Comparison of ENCODE assay signal across 1 cellular context in the genomic region with DNA sequence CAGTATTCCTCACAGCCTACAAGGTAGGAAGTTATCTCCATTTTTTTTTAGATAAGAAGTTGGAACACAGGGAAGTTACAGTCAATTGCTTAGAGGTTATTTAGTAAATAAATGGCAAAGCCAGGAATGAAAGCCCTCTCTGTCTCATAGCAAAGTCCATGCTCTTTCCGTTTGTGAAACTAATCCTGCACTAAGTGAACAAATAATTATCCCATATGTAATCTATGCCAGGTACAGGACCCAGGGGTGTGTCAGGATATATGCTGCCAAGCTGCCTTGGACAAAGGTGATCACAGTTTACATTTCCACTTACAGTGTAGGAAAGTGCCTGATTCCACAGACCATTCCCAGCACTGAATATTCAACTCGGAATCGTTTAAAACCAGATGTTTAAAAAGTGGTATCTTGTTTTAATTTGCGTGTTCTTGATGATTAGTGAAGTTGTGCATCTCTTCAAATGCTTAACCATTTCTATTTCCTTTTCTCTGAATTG.
TF ChIP-seq lines count a peak whose summit lies in the region.

No MANE protein-coding gene starts in this region.

TF ChIP-seq in HepG2, 621 proteins besides CTCF, POLR2A, EP300 and RAD21 (continued from another document and continues in another):
- TF ChIP-seq, protein P1, sequence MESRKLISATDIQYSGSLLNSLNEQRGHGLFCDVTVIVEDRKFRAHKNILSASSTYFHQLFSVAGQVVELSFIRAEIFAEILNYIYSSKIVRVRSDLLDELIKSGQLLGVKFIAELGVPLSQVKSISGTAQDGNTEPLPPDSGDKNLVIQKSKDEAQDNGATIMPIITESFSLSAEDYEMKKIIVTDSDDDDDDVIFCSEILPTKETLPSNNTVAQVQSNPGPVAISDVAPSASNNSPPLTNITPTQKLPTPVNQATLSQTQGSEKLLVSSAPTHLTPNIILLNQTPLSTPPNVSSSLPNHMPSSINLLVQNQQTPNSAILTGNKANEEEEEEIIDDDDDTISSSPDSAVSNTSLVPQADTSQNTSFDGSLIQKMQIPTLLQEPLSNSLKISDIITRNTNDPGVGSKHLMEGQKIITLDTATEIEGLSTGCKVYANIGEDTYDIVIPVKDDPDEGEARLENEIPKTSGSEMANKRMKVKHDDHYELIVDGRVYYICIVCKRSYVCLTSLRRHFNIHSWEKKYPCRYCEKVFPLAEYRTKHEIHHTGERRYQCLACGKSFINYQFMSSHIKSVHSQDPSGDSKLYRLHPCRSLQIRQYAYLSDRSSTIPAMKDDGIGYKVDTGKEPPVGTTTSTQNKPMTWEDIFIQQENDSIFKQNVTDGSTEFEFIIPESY (CRISPR knock-in tag; IDR thresholded peaks at IDR 0.05): no peak
- TF ChIP-seq, protein P2, sequence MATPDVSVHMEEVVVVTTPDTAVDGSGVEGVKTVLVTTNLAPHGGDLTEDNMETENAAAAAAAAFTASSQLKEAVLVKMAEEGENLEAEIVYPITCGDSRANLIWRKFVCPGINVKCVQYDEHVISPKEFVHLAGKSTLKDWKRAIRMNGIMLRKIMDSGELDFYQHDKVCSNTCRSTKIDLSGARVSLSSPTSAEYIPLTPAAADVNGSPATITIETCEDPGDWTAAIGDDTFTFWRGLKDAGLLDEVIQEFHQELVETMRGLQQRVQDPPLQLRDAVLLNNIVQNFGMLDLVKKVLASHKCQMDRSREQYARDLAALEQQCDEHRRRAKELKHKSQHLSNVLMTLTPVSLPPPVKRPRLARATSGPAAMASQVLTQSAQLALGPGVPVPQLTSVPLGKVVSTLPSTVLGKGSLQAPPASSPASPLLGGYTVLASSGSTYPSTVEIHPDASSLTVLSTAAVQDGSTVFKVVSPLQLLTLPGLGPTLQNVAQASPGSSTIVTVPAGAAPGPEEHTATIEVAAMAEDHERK (CRISPR knock-in tag; IDR thresholded peaks at IDR 0.05; ENCODE audit: low read depth): no peak
- TF ChIP-seq ERF (CRISPR knock-in tag; IDR thresholded peaks at IDR 0.05) (peak; percentile 34; the same call in 1 of the 2 replicates), POLR2G (IDR thresholded peaks at IDR 0.05; ENCODE audit: low read depth, low read length) (peak; percentile 68), ZNF816 (CRISPR knock-in tag; IDR thresholded peaks at IDR 0.05; ENCODE audit: borderline replicate concordance) (no peak), ZNF615 (CRISPR knock-in tag; IDR thresholded peaks at IDR 0.05; ENCODE audit: borderline replicate concordance) (no peak), ZNF660 (CRISPR knock-in tag; IDR thresholded peaks at IDR 0.05; ENCODE audit: borderline replicate concordance, low read depth) (no peak), ZSCAN20 (CRISPR knock-in tag; IDR thresholded peaks at IDR 0.05; ENCODE audit: borderline replicate concordance) (no peak), ZNF577 (CRISPR knock-in tag; IDR thresholded peaks at IDR 0.05; ENCODE audit: borderline replicate concordance, low read depth) (no peak), NKX3-1 (CRISPR knock-in tag; IDR thresholded peaks at IDR 0.05) (peak; percentile 20; the same call in 1 of the 2 replicates), CREM (IDR thresholded peaks at IDR 0.05) (peak; percentile 78), CREM (CRISPR knock-in tag; IDR thresholded peaks at IDR 0.05) (no peak), POLR2AphosphoS2 (IDR thresholded peaks at IDR 0.05; ENCODE audit: low read depth, low read length) (no peak), BRCA1 (CRISPR knock-in tag; IDR thresholded peaks at IDR 0.05) (no peak), DNMT1 (CRISPR knock-in tag; IDR thresholded peaks at IDR 0.05) (no peak), MAFG (CRISPR knock-in tag; IDR thresholded peaks at IDR 0.05) (no peak), THYN1 (CRISPR knock-in tag; IDR thresholded peaks at IDR 0.05; ENCODE audit: borderline replicate concordance, low read depth) (no peak), ZNF7 (CRISPR knock-in tag; IDR thresholded peaks at IDR 0.05) (no peak), ARNT (IDR thresholded peaks at IDR 0.05) (no peak), ZMYM2 (CRISPR knock-in tag; IDR thresholded peaks at IDR 0.05) (no peak), CREB1 (IDR thresholded peaks at IDR 0.05) (no peak), CREB1 (CRISPR knock-in tag; IDR thresholded peaks at IDR 0.05) (peak; percentile 57), ZFP82 (CRISPR knock-in tag; IDR thresholded peaks at IDR 0.05; ENCODE audit: borderline replicate concordance) (no peak), MEF2D (CRISPR knock-in tag; IDR thresholded peaks at IDR 0.05) (peak; percentile 78), ELF4 (CRISPR knock-in tag; IDR thresholded peaks at IDR 0.05; ENCODE audit: borderline replicate concordance) (no peak; the same call in 1 of the 2 replicates), ZNF431 (CRISPR knock-in tag; IDR thresholded peaks at IDR 0.05; ENCODE audit: borderline replicate concordance, low read depth) (no peak), ZNF225 (CRISPR knock-in tag; IDR thresholded peaks at IDR 0.05) (no peak), SATB2 (CRISPR knock-in tag; IDR thresholded peaks at IDR 0.05) (no peak), ZNF788 (CRISPR knock-in tag; IDR thresholded peaks at IDR 0.05; ENCODE audit: borderline replicate concordance) (no peak), JUND (CRISPR knock-in tag; IDR thresholded peaks at IDR 0.05) (no peak), LCORL (IDR thresholded peaks at IDR 0.05) (no peak), LCORL (CRISPR knock-in tag; IDR thresholded peaks at IDR 0.05) (peak; percentile 48; the same call in 1 of the 2 replicates), U2AF1 (optimal IDR thresholded peaks at IDR 0.05; ENCODE audit: low read depth, low read length) (no peak), MED13 (CRISPR knock-in tag; IDR thresholded peaks at IDR 0.05) (peak; percentile 86), KDM2A (CRISPR knock-in tag; IDR thresholded peaks at IDR 0.05; ENCODE audit: borderline replicate concordance, low read depth) (no peak), MAZ (IDR thresholded peaks at IDR 0.05; ENCODE audit: borderline replicate concordance, low read depth, low read length) (no peak), MAZ (CRISPR knock-in tag; IDR thresholded peaks at IDR 0.05; ENCODE audit: low read depth) (no peak), TBL1XR1 (IDR thresholded peaks at IDR 0.05; ENCODE audit: borderline replicate concordance, low read length, partially characterized antibody) (no peak), RNF2 (conservative IDR thresholded peaks at IDR 0.05; ENCODE audit: low read depth) (no peak)
- TF ChIP-seq, protein P3, sequence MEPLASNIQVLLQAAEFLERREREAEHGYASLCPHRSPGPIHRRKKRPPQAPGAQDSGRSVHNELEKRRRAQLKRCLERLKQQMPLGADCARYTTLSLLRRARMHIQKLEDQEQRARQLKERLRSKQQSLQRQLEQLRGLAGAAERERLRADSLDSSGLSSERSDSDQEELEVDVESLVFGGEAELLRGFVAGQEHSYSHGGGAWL (CRISPR knock-in tag; IDR thresholded peaks at IDR 0.05): no peak
- TF ChIP-seq, protein P4, sequence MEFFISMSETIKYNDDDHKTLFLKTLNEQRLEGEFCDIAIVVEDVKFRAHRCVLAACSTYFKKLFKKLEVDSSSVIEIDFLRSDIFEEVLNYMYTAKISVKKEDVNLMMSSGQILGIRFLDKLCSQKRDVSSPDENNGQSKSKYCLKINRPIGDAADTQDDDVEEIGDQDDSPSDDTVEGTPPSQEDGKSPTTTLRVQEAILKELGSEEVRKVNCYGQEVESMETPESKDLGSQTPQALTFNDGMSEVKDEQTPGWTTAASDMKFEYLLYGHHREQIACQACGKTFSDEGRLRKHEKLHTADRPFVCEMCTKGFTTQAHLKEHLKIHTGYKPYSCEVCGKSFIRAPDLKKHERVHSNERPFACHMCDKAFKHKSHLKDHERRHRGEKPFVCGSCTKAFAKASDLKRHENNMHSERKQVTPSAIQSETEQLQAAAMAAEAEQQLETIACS (CRISPR knock-in tag; IDR thresholded peaks at IDR 0.05): no peak
- TF ChIP-seq, protein P5, sequence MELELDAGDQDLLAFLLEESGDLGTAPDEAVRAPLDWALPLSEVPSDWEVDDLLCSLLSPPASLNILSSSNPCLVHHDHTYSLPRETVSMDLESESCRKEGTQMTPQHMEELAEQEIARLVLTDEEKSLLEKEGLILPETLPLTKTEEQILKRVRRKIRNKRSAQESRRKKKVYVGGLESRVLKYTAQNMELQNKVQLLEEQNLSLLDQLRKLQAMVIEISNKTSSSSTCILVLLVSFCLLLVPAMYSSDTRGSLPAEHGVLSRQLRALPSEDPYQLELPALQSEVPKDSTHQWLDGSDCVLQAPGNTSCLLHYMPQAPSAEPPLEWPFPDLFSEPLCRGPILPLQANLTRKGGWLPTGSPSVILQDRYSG (CRISPR knock-in tag; IDR thresholded peaks at IDR 0.05): no peak
- TF ChIP-seq, protein P6, sequence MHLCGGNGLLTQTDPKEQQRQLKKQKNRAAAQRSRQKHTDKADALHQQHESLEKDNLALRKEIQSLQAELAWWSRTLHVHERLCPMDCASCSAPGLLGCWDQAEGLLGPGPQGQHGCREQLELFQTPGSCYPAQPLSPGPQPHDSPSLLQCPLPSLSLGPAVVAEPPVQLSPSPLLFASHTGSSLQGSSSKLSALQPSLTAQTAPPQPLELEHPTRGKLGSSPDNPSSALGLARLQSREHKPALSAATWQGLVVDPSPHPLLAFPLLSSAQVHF (CRISPR knock-in tag; IDR thresholded peaks at IDR 0.05): no peak
- TF ChIP-seq, protein P7, sequence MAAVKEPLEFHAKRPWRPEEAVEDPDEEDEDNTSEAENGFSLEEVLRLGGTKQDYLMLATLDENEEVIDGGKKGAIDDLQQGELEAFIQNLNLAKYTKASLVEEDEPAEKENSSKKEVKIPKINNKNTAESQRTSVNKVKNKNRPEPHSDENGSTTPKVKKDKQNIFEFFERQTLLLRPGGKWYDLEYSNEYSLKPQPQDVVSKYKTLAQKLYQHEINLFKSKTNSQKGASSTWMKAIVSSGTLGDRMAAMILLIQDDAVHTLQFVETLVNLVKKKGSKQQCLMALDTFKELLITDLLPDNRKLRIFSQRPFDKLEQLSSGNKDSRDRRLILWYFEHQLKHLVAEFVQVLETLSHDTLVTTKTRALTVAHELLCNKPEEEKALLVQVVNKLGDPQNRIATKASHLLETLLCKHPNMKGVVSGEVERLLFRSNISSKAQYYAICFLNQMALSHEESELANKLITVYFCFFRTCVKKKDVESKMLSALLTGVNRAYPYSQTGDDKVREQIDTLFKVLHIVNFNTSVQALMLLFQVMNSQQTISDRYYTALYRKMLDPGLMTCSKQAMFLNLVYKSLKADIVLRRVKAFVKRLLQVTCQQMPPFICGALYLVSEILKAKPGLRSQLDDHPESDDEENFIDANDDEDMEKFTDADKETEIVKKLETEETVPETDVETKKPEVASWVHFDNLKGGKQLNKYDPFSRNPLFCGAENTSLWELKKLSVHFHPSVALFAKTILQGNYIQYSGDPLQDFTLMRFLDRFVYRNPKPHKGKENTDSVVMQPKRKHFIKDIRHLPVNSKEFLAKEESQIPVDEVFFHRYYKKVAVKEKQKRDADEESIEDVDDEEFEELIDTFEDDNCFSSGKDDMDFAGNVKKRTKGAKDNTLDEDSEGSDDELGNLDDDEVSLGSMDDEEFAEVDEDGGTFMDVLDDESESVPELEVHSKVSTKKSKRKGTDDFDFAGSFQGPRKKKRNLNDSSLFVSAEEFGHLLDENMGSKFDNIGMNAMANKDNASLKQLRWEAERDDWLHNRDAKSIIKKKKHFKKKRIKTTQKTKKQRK (IDR thresholded peaks at IDR 0.05; ENCODE audit: low read length): no peak
- TF ChIP-seq, protein P8, sequence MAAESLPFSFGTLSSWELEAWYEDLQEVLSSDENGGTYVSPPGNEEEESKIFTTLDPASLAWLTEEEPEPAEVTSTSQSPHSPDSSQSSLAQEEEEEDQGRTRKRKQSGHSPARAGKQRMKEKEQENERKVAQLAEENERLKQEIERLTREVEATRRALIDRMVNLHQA (CRISPR knock-in tag; IDR thresholded peaks at IDR 0.05): no peak
- TF ChIP-seq, protein P9, sequence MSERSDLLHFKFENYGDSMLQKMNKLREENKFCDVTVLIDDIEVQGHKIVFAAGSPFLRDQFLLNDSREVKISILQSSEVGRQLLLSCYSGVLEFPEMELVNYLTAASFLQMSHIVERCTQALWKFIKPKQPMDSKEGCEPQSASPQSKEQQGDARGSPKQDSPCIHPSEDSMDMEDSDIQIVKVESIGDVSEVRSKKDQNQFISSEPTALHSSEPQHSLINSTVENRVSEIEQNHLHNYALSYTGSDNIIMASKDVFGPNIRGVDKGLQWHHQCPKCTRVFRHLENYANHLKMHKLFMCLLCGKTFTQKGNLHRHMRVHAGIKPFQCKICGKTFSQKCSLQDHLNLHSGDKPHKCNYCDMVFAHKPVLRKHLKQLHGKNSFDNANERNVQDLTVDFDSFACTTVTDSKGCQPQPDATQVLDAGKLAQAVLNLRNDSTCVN (CRISPR knock-in tag; IDR thresholded peaks at IDR 0.05; ENCODE audit: borderline replicate concordance): no peak
- TF ChIP-seq, protein P10, sequence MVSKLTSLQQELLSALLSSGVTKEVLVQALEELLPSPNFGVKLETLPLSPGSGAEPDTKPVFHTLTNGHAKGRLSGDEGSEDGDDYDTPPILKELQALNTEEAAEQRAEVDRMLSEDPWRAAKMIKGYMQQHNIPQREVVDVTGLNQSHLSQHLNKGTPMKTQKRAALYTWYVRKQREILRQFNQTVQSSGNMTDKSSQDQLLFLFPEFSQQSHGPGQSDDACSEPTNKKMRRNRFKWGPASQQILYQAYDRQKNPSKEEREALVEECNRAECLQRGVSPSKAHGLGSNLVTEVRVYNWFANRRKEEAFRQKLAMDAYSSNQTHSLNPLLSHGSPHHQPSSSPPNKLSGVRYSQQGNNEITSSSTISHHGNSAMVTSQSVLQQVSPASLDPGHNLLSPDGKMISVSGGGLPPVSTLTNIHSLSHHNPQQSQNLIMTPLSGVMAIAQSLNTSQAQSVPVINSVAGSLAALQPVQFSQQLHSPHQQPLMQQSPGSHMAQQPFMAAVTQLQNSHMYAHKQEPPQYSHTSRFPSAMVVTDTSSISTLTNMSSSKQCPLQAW (CRISPR knock-in tag; IDR thresholded peaks at IDR 0.05): no peak
